8 cellular contexts compared by ENCODE assay signal in genomic region chr7:74094224-74095095, GRCh38. TPM values are rescaled to one million over a fixed set of nuclear protein-coding genes. Genes with fewer than 3 reads are reported as not detected.
A peak's percentile ranks its signal among the peaks of the same experiment; 100 is the strongest.
DNase-seq lines count a peak whose midpoint lies in the region; ATAC-seq, FAIRE-seq and TF ChIP-seq lines count a peak whose summit lies in the region.

No MANE protein-coding gene starts in this region.

- peaks cover 6% of the 10 kb centered on the region for H3K36me3 ChIP-seq in BJ (ENCODE audit: control insufficient read depth, insufficient read depth, low read length)
- peaks cover 39% of the 10 kb centered on the region; the same call in 2 of the 3 replicates for H3K36me3 ChIP-seq in K562 (ENCODE audit: control insufficient read depth, insufficient read depth, low read length)
- peaks cover 35% of the 10 kb centered on the region for H3K36me3 ChIP-seq in iPS-20b (ENCODE audit: insufficient read depth, low read depth, low read length)

- 45% methylated on average over 20 of the region's 32 CpGs for WGBS in K562 (ENCODE audit: insufficient coverage, low coverage, missing lambda C conversion rate)

- POLR2A ChIA-PET in BJ (lab: Charles Lee) (interaction anchor here (1.0 kb wide), 1 partner anchor 10 kb away, joined by 4 read pairs; the partner anchor contains the start of gene LIMK1), K562 (lab: Yijun Ruan, JAX) (interaction anchor here (3.2 kb wide), 1 partner anchor 11 kb away, joined by 10 read pairs; the partner anchor contains the start of gene LIMK1)

- H3K4me2 ChIP-seq in K562 (ENCODE audit: insufficient read depth, low read length): peak overlapping the region; percentile 36; the same call in 1 of the 2 replicates

- peak overlapping the region; percentile 45; the same call in 2 of the 3 replicates for H3K27ac ChIP-seq in K562 (ENCODE audit: extremely low read depth, low read depth, low read length)
- peak overlapping the region; percentile 74 for H3K27ac ChIP-seq in iPS-20b (ENCODE audit: low read length)

- TF ChIP-seq RAD21 in K562 (CRISPR knock-in tag; conservative IDR thresholded peaks at IDR 0.05 in 1 of 2, IDR thresholded peaks at IDR 0.05 in 1 of 2): no peak

- H3K9me3 ChIP-seq in K562 (replicated peaks; ENCODE audit: control insufficient read depth, insufficient read depth, low read depth, low read length) (no peaks in the 10 kb centered on the region), iPS-20b (ENCODE audit: insufficient read depth, low read depth, low read length) (peaks cover 3% of the 10 kb centered on the region; the same call in 1 of the 2 replicates)

- no peak for TF ChIP-seq CTCF in BJ (IDR thresholded peaks at IDR 0.05; ENCODE audit: insufficient read depth, low read depth, low read length)
- TF ChIP-seq CTCF in K562 (IDR thresholded peaks at IDR 0.05 in 2 of 3, conservative IDR thresholded peaks at IDR 0.05 in 1 of 3; ENCODE audit: insufficient read depth in 2 of 3, low read depth in 1 of 3, low read length in 3 of 3): no peak

- peak overlapping the region; percentile 30 for H3K4me3 ChIP-seq in BJ (ENCODE audit: low read depth, low read length)
- H3K4me3 ChIP-seq in K562: peak overlapping the region; percentile 12; the same call in 1 of the 2 replicates
- peak overlapping the region; percentile 52 for H3K4me3 ChIP-seq in iPS-20b (ENCODE audit: low read length)

- in situ Hi-C loops in K562 (cut with MboI): no loop called here

- no peaks in the 10 kb centered on the region for H3K9me1 ChIP-seq in K562 (ENCODE audit: control insufficient read depth, insufficient read depth, low read length)

- H3K27me3 ChIP-seq in BJ (ENCODE audit: control insufficient read depth, insufficient read depth, low read length) (no peaks in the 10 kb centered on the region), K562 (ENCODE audit: control insufficient read depth in 2 of 2, insufficient read depth in 2 of 2, low read length in 2 of 2) (no peaks in the 10 kb centered on the region), iPS-20b (ENCODE audit: insufficient read depth, low read length) (no peaks in the 10 kb centered on the region)

- H3K79me2 ChIP-seq in K562 (ENCODE audit: control insufficient read depth, insufficient read depth, low read length): 0 out of 3 replicates have a peak, but pooled peaks cover 3% of the 10 kb centered on the region

- no peak for TF ChIP-seq POLR2A in K562 (conservative IDR thresholded peaks at IDR 0.05)

- intact Hi-C loops in K562 (cut with micrococcal nuclease): no loop called here

- ATAC-seq in GM19351 (IDR thresholded peaks at IDR 0.05; ENCODE audit: unreplicated experiment): peak; percentile 48
- peak; percentile 44 for ATAC-seq in HG03571 (IDR thresholded peaks at IDR 0.05; ENCODE audit: unreplicated experiment)
- ATAC-seq in K562: peak; percentile 57

- no TSS peak for BruUV-seq in K562 (replicated peaks; lab: Mats Ljungman, UMichigan)

- peak; percentile 74 for DNase-seq in BJ (ENCODE audit: low read depth)
- peak; percentile 68 for DNase-seq in T1000 (lab: John Stamatoyannopoulos, UW)
- DNase-seq in K562 (ENCODE audit: extremely low read depth in 1 of 4, low spot score in 3 of 4): peak; percentile 58 to 75 (median 68)
- peak; percentile 61 for DNase-seq in smooth muscle cell of the brain vasculature (ENCODE audit: low read depth, low spot score)
- DNase-seq in NCI-H69 (lab: John Stamatoyannopoulos, UW): no peak

- H3K4me1 ChIP-seq in K562 (replicated peaks in 1 of 2; ENCODE audit: control insufficient read depth in 2 of 2, insufficient read depth in 2 of 2, low read length in 2 of 2): peaks cover 15 to 35% of the 10 kb centered on the region in 2 experiments
- peaks cover 24% of the 10 kb centered on the region for H3K4me1 ChIP-seq in iPS-20b (ENCODE audit: insufficient read depth, low read length)

- H4K20me1 ChIP-seq in K562 (replicated peaks; ENCODE audit: control insufficient read depth, insufficient read depth, low read length): peaks cover 13% of the 10 kb centered on the region; the same call in 1 of the 2 replicates

- CTCF ChIA-PET in BJ (lab: Yijun Ruan, JAX): interaction anchor here (0.6 to 1.0 kb wide), 3 partner anchors 12 to 34 kb away, joined by 3 read pairs; no protein-coding TSS in a partner anchor
- CTCF ChIA-PET in K562 (lab: Yijun Ruan, JAX; ENCODE audit: low intra/inter-chr PET ratio): no interaction called here

- H2AFZ ChIP-seq in K562 (ENCODE audit: low read depth, low read length): peak overlapping the region; percentile 30; the same call in 1 of the 2 replicates

- TF ChIP-seq EP300 in K562 (IDR thresholded peaks at IDR 0.05; ENCODE audit: low read length): no peak

- peak; percentile 78 for FAIRE-seq in K562 (lab: Jason Lieb, UNC)

- H3K9ac ChIP-seq in K562 (ENCODE audit: insufficient read depth in 1 of 2, low read depth in 2 of 2, low read length in 2 of 2): peak overlapping the region in 1 of 2 experiments; percentile 76
- H3K9ac ChIP-seq in iPS-20b (ENCODE audit: low read depth, low read length): peak overlapping the region; percentile 72; the same call in 1 of the 2 replicates

TF ChIP-seq in K562, 482 proteins besides CTCF, POLR2A, EP300 and RAD21 (continues in another document):
- no peak for TF ChIP-seq CBX1 (IDR thresholded peaks at IDR 0.05; ENCODE audit: low read depth)
- no peak for TF ChIP-seq PHF21A (IDR thresholded peaks at IDR 0.05; ENCODE audit: borderline replicate concordance, low read depth)
- no peak for TF ChIP-seq CEBPG (CRISPR knock-in tag; IDR thresholded peaks at IDR 0.05)
- TF ChIP-seq CEBPG (tag; conservative IDR thresholded peaks at IDR 0.05 in 1 of 2, IDR thresholded peaks at IDR 0.05 in 1 of 2): no peak
- no peak; the same call in 1 of the 2 replicates for TF ChIP-seq ARID1B (IDR thresholded peaks at IDR 0.05)
- TF ChIP-seq ZFP91 (CRISPR knock-in tag; IDR thresholded peaks at IDR 0.05): peak; percentile 91
- TF ChIP-seq PRDM10 (IDR thresholded peaks at IDR 0.05; ENCODE audit: partially characterized antibody): peak; percentile 18
- TF ChIP-seq ZNF134 (CRISPR knock-in tag; conservative IDR thresholded peaks at IDR 0.05): no peak

RNA-seq across cellular contexts. Expression of gene LIMK1, which starts 10.9 kb away (rescaled TPM):
- polyA plus RNA-seq in BJ (2011; rRNA removed) (29.8 and 45.7 TPM in 2 replicates), K562 (2011; rRNA removed) (14.3 and 17.7 TPM in 2 replicates), K562 (2014; fragmentation: Illumina TruSeq; extraction: Trizol) (24.5 and 36.9 TPM in 2 replicates), K562 (2014; fragmentation: Nextera tagmentation; extraction: Ambion mirVana) (under 1 TPM; 0.14 to 0.38 TPM), K562 (2014; rRNA removed) (15.9 and 18.1 TPM in 2 replicates)
- 63.9 and 69.6 TPM in 2 replicates for polyA minus RNA-seq in BJ (2011; rRNA and poly(A)+ RNA removed)
- total RNA-seq in K562 (2011; cell fraction: chromatin; rRNA removed; ENCODE audit: low replicate concordance): 23.2 and 66.1 TPM in 2 replicates
- total RNA-seq in K562 (2011; cell fraction: nucleolus; rRNA removed): 28.6 and 29.9 TPM in 2 replicates
- total RNA-seq in K562 (2011; cell fraction: nucleoplasm; rRNA removed): 24.9 and 30.2 TPM in 2 replicates
- total RNA-seq in K562 (2014; rRNA removed) (21.1 and 23.1 TPM in 2 replicates), K562 (2014; rRNA removed; fragmentation: Illumina TruSeq; extraction: Trizol) (5.1 and 6.4 TPM in 2 replicates), K562 (2015; rRNA removed; fragmentation: Illumina TruSeq; extraction: Trizol) (15.0 and 16.0 TPM in 2 replicates), K562 (2021) (29.0 and 30.0 TPM in 2 replicates)
- 17.9 and 46.8 TPM in 2 replicates for polyA plus RNA-seq in K562 (2011; cell fraction: cytosol; rRNA removed)
- polyA plus RNA-seq in K562 (2011; cell fraction: nucleus; rRNA removed): 22.4 and 50.0 TPM in 2 replicates
- polyA plus RNA-seq in K562 (2012): 18.8 and 23.1 TPM in 2 replicates
- 6.9 and 18.5 TPM in 2 replicates for polyA minus RNA-seq in K562 (2011; rRNA and poly(A)+ RNA removed)
- 15.1 and 16.3 TPM in 2 replicates for polyA minus RNA-seq in K562 (2011; cell fraction: cytosol; rRNA and poly(A)+ RNA removed)
- polyA minus RNA-seq in K562 (2011; cell fraction: nucleus; rRNA and poly(A)+ RNA removed): 6.2 and 7.5 TPM in 2 replicates
